ENCODE assay signal across 13 cellular contexts in the genomic region with DNA sequence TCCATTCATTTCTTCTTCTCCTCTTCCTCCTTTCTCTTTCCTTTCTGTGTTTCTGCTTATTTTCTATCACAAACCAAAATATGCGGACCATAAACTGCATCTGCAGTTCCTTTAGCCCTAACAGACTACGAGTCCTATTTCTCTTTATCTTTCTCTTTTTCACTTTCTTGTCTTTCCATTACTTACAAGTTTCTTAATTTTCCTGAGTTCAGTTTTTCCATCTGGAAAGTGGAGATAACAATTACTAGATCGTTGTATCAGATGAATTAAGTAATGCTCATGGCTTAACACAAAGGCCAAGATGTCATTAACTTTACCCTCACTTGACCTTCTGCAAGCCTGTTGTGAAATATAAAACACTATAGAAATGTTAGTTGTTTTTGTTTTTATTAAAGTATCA. TPM values are rescaled to one million over a fixed set of nuclear protein-coding genes. Genes with fewer than 3 reads are reported as not detected.
DNase-seq lines count a peak whose midpoint lies in the region; FAIRE-seq and TF ChIP-seq lines count a peak whose summit lies in the region.
"Had no signal": no experiment of that assay in that cellular context is flagged by ENCODE, and none has a peak within 500 bp of the region (broad histone marks: within the 10 kb centered on the region; RNA-seq: fewer than 3 reads in every experiment).

No MANE protein-coding gene starts in this region.

- H3K9me3 ChIP-seq in A673 (ENCODE audit: low read depth, low read length, poor library complexity, severe bottlenecking) (no peaks in the 10 kb centered on the region), PC-9 (ENCODE audit: insufficient read depth, low read depth) (no peaks in the 10 kb centered on the region), iPS-18a (ENCODE audit: control insufficient read depth, low read depth, low read length) (no peaks in the 10 kb centered on the region)
- H3K9me3 ChIP-seq: upper lobe of left lung had no signal

- H3F3A ChIP-seq in PC-9 (ENCODE audit: insufficient read depth, low read depth): peaks cover 9% of the 10 kb centered on the region

- TF ChIP-seq CTCF in A673 (conservative IDR thresholded peaks at IDR 0.05; ENCODE audit: low read depth, low read length): no peak
- TF ChIP-seq CTCF in GM12865 (IDR thresholded peaks at IDR 0.05; ENCODE audit: insufficient read depth, low read depth, low read length, missing control alignments): no peak
- TF ChIP-seq CTCF in PC-9 (conservative IDR thresholded peaks at IDR 0.05): no peak

- H3K79me2 ChIP-seq in PC-9 (ENCODE audit: low read depth): peaks cover 22% of the 10 kb centered on the region

- BruUV-seq in A673 (replicated peaks; lab: Mats Ljungman, UMichigan) (no TSS peak), PC-9 (replicated peaks; lab: Mats Ljungman, UMichigan) (no TSS peak)

- intact Hi-C loops in A673 (cut with micrococcal nuclease; ENCODE audit: unreplicated experiment): loop anchor here (2.0 kb wide), 1 partner anchor 34 kb away; the partner anchor contains the start of gene ZNF384
- intact Hi-C loops in PC-9 (cut with micrococcal nuclease; ENCODE audit: unreplicated experiment): no loop called here

- H2AFZ ChIP-seq in PC-9: peak overlapping the region; percentile 94

- H3K4me3 ChIP-seq in A673 (ENCODE audit: low read depth, low read length, poor library complexity, severe bottlenecking): peak overlapping the region; percentile 56
- H3K4me3 ChIP-seq in GM12865 (ENCODE audit: low read depth, low read length): peak overlapping the region; percentile 70; the same call in 1 of the 2 replicates
- H3K4me3 ChIP-seq in PC-9: peak overlapping the region; percentile 77
- H3K4me3 ChIP-seq in iPS-18a (ENCODE audit: low read length): peak overlapping the region; percentile 73

- H3K27ac ChIP-seq in A673 (ENCODE audit: low read depth, low read length, poor library complexity, severe bottlenecking) (peak overlapping the region; percentile 87), PC-9 (no peak overlapping the region), iPS-18a (ENCODE audit: low read length) (no peak overlapping the region)

- no peaks in the 10 kb centered on the region for H4K20me1 ChIP-seq in PC-9 (ENCODE audit: insufficient read depth)

- POLR2A ChIA-PET in A673 (lab: Charles Lee; ENCODE audit: low non-redundant PET) (interaction anchor here (1.2 kb wide), 1 partner anchor 189 kb away, joined by 3 read pairs; the partner anchor contains the start of gene GAPDH), PC-9 (lab: Charles Lee; ENCODE audit: unreplicated experiment) (interaction anchor here (0.6 to 1.7 kb wide), 2 partner anchors 34 to 51 kb away, joined by 3 to 41 read pairs; partner anchors contain the start of gene ZNF384)

- H3K4me1 ChIP-seq in A673 (ENCODE audit: insufficient read depth, low read length, poor library complexity, severe bottlenecking) (peaks cover 10% of the 10 kb centered on the region), PC-9 (replicated peaks; ENCODE audit: insufficient read depth) (peaks cover 19% of the 10 kb centered on the region), iPS-18a (ENCODE audit: control insufficient read depth, low read depth, low read length) (peaks cover 11% of the 10 kb centered on the region)

- CTCF ChIA-PET in A673 (lab: Charles Lee): no interaction called here
- CTCF ChIA-PET in PC-9 (lab: Charles Lee): interaction anchor here (2.4 kb wide), 1 partner anchor 30 kb away, joined by 18 read pairs; the partner anchor contains the start of gene MLF2

- H3K4me2 ChIP-seq in PC-9: peak overlapping the region; percentile 85

- H3K9me2 ChIP-seq in PC-9 (ENCODE audit: insufficient read depth): no peaks in the 10 kb centered on the region

- FAIRE-seq in GM19239 (lab: Jason Lieb, UNC): no peak

- no peak for DNase-seq in A673 (ENCODE audit: low spot score)
- no peak for DNase-seq in GM12865 (ENCODE audit: low read depth)
- no peak for DNase-seq in PC-9
- DNase-seq in GM19239 (ENCODE audit: insufficient read length, low spot score): no peak
- no peak for DNase-seq in mucosa of gallbladder (ENCODE audit: low spot score)
- no peak for DNase-seq in stimulated activated CD4-positive, alpha-beta T cell treated with anti-CD3 and anti-CD28 coated beads, Interleukin-1b, Interleukin-23, amount 100 ng/mL, for 48 hours
- no peak for DNase-seq in NK-92 treated with Interleukin-12 subunit alpha and Interleukin-12 subunit beta, amount 100 ng/mL, for 24 hours (lab: John Stamatoyannopoulos, UW)
- DNase-seq: hypothalamus, NCI-H1092 treated with DMSO at 0.1 percent for 48 hours, T-helper 17 cell, upper lobe of left lung had no signal

- H3K27me3 ChIP-seq in A673 (replicated peaks; ENCODE audit: insufficient read depth, low read depth, low read length, poor library complexity) (no peaks in the 10 kb centered on the region), PC-9 (ENCODE audit: insufficient read depth, low read depth) (no peaks in the 10 kb centered on the region), iPS-18a (ENCODE audit: control insufficient read depth, insufficient read depth, low read length) (no peaks in the 10 kb centered on the region)
- H3K27me3 ChIP-seq: upper lobe of left lung had no signal

- H3K36me3 ChIP-seq in A673 (ENCODE audit: insufficient read depth, low read length, poor library complexity, severe bottlenecking) (peaks cover 3% of the 10 kb centered on the region), PC-9 (ENCODE audit: low read depth) (no peaks in the 10 kb centered on the region), iPS-18a (ENCODE audit: control insufficient read depth, low read depth, low read length) (no peaks in the 10 kb centered on the region)

- H3K9ac ChIP-seq in iPS-18a (ENCODE audit: low read length): peak overlapping the region; percentile 41

RNA-seq across cellular contexts. Expression of gene COPS7A, which starts 1.0 kb away (rescaled TPM):
- total RNA-seq in A673 (2021) (67.2 and 67.7 TPM in 2 replicates), PC-9 (2021) (88.7 and 116 TPM in 2 replicates), mucosa of gallbladder (61.4 TPM)

RNA-seq across cellular contexts. Expression of gene PIANP, which starts 22.2 kb away (rescaled TPM):
- 0.80 and 1.7 TPM in 2 replicates for total RNA-seq in A673 (2021)
- total RNA-seq in PC-9 (2021): not detected in 2 replicates
- total RNA-seq in mucosa of gallbladder: 5.0 TPM
- total RNA-seq: mononuclear cell had no signal

RNA-seq across cellular contexts. Expression of gene MLF2, which starts 30.1 kb away (rescaled TPM):
- total RNA-seq in A673 (2021) (242 and 254 TPM in 2 replicates), PC-9 (2021) (349 and 379 TPM in 2 replicates), mucosa of gallbladder (175 TPM)

RNA-seq across cellular contexts. Expression of gene ZNF384, which starts 33.7 kb away (rescaled TPM):
- 88.8 and 92.5 TPM in 2 replicates for total RNA-seq in A673 (2021)
- 74.3 and 106 TPM in 2 replicates for total RNA-seq in PC-9 (2021)
- total RNA-seq in mucosa of gallbladder: 60.6 TPM

RNA-seq across cellular contexts. Expression of gene PTMS, which starts 43.3 kb away (rescaled TPM):
- total RNA-seq in A673 (2021) (600 and 620 TPM in 2 replicates), PC-9 (2021) (633 and 910 TPM in 2 replicates), mucosa of gallbladder (293 TPM)
